ENCODE assay signal across 12 cellular contexts in the genomic region with DNA sequence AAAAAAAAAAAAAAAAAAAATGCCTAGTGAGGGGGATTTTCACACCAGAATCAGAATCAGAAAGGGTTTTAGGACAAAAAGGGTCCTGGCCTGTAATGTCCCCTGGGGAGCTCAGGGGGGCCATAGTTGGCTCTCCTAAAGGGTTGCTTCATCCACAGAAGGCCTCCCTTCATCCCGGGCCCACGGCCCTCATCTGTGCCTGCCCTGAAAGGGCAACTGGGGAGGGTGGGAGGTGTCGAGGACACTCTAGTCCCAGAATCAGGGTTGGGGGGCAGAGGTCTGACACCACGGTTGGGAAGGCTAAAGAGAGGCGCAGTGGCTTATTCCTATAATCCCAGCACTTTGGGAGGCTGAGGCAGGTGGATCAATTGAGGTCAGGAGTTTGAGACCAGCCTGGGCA. TPM values are rescaled to one million over a fixed set of nuclear protein-coding genes. Genes with fewer than 3 reads are reported as not detected.
"Had no signal": no experiment of that assay in that cellular context is flagged by ENCODE, and none has a peak within 500 bp of the region (broad histone marks: within the 10 kb centered on the region; RNA-seq: fewer than 3 reads in every experiment).

No MANE protein-coding gene starts in this region.

- ATAC-seq: GM23338, HCT116, HepG2 had no signal

- H3K9me3 Mint-ChIP-seq: GM23338, HFFc6 had no signal

- H3K36me3 ChIP-seq: HAP-1 had no signal

- H3K9me3 ChIP-seq: HAP-1 had no signal

- FAIRE-seq: H1, H54, HepG2 had no signal

- H3K27ac Mint-ChIP-seq: GM23338, HFFc6, IgD-negative memory B cell had no signal

- H3K4me1 Mint-ChIP-seq: IgD-negative memory B cell had no signal

- H3K27ac ChIP-seq: HL-60, KMS-11 had no signal

- H3K4me3 ChIP-seq: GM23338, HAP-1 had no signal

- DNase-seq: HFFc6, KBM-7 had no signal

- H3K36me3 Mint-ChIP-seq: IgD-negative memory B cell had no signal

- H3K9ac ChIP-seq: KMS-11 had no signal

- H3K4me1 ChIP-seq: HAP-1 had no signal

- H2AFZ ChIP-seq: GM23338 had no signal

- H3K4me2 ChIP-seq: GM23338, KMS-11 had no signal

- H3K4me3 Mint-ChIP-seq: GM23338, HFFc6, IgD-negative memory B cell had no signal

RNA-seq across cellular contexts. Expression of gene ZNRF4, which starts 22.5 kb away (rescaled TPM):
- total RNA-seq: GM23338, H1, HepG2, HFFc6, HT1080 had no signal
- polyA plus RNA-seq: GM23338, H1, HepG2, IgD-negative memory B cell had no signal
